In genomic region chr7:7959979-7960670, GRCh38 we compare ENCODE assay signal across 1 cellular context.
TF ChIP-seq lines count a peak whose summit lies in the region.

No MANE protein-coding gene starts in this region.

TF ChIP-seq in GM12878, 131 proteins besides CTCF, POLR2A, EP300 and RAD21 (continued from another document and continues in another):
- no peak for TF ChIP-seq CUX1 (IDR thresholded peaks at IDR 0.05; ENCODE audit: insufficient replicate concordance, low read depth, low read length)
- no peak for TF ChIP-seq BRCA1 (IDR thresholded peaks at IDR 0.05; ENCODE audit: low read depth, low read length)
- TF ChIP-seq, protein P1, sequence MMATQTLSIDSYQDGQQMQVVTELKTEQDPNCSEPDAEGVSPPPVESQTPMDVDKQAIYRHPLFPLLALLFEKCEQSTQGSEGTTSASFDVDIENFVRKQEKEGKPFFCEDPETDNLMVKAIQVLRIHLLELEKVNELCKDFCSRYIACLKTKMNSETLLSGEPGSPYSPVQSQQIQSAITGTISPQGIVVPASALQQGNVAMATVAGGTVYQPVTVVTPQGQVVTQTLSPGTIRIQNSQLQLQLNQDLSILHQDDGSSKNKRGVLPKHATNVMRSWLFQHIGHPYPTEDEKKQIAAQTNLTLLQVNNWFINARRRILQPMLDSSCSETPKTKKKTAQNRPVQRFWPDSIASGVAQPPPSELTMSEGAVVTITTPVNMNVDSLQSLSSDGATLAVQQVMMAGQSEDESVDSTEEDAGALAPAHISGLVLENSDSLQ (IDR thresholded peaks at IDR 0.05), result no peak
- TF ChIP-seq NRF1 (conservative IDR thresholded peaks at IDR 0.05; ENCODE audit: low read depth, low read length), result no peak
- no peak for TF ChIP-seq RCOR1 (conservative IDR thresholded peaks at IDR 0.05; ENCODE audit: low read depth, low read length)
- peak; percentile 80; the same call in 1 of the 2 replicates for TF ChIP-seq MEF2A (IDR thresholded peaks at IDR 0.05; ENCODE audit: insufficient read depth, low read depth, low read length)
- no peak for TF ChIP-seq SIN3A (IDR thresholded peaks at IDR 0.05; ENCODE audit: low read depth, low read length)
- 0 out of 2 replicates have a peak, but pooled peaks have one; percentile 24 for TF ChIP-seq CBFB (IDR thresholded peaks at IDR 0.05; ENCODE audit: low read depth)
- TF ChIP-seq ELK1 (IDR thresholded peaks at IDR 0.05; ENCODE audit: low read depth, low read length), result no peak
- no peak for TF ChIP-seq SIX5 (IDR thresholded peaks at IDR 0.05; ENCODE audit: low read depth, low read length, severe bottlenecking)
- TF ChIP-seq SREBF1 (IDR thresholded peaks at IDR 0.05; ENCODE audit: low read length), result no peak
- no peak for TF ChIP-seq TCF7 (IDR thresholded peaks at IDR 0.05; ENCODE audit: borderline replicate concordance)
- TF ChIP-seq TCF3 (IDR thresholded peaks at IDR 0.05; ENCODE audit: borderline replicate concordance, insufficient read depth, low read depth, low read length), result peak; percentile 72; the same call in 1 of the 2 replicates
- TF ChIP-seq IKZF1 (conservative IDR thresholded peaks at IDR 0.05), result peak; percentile 76
- TF ChIP-seq, protein P2, sequence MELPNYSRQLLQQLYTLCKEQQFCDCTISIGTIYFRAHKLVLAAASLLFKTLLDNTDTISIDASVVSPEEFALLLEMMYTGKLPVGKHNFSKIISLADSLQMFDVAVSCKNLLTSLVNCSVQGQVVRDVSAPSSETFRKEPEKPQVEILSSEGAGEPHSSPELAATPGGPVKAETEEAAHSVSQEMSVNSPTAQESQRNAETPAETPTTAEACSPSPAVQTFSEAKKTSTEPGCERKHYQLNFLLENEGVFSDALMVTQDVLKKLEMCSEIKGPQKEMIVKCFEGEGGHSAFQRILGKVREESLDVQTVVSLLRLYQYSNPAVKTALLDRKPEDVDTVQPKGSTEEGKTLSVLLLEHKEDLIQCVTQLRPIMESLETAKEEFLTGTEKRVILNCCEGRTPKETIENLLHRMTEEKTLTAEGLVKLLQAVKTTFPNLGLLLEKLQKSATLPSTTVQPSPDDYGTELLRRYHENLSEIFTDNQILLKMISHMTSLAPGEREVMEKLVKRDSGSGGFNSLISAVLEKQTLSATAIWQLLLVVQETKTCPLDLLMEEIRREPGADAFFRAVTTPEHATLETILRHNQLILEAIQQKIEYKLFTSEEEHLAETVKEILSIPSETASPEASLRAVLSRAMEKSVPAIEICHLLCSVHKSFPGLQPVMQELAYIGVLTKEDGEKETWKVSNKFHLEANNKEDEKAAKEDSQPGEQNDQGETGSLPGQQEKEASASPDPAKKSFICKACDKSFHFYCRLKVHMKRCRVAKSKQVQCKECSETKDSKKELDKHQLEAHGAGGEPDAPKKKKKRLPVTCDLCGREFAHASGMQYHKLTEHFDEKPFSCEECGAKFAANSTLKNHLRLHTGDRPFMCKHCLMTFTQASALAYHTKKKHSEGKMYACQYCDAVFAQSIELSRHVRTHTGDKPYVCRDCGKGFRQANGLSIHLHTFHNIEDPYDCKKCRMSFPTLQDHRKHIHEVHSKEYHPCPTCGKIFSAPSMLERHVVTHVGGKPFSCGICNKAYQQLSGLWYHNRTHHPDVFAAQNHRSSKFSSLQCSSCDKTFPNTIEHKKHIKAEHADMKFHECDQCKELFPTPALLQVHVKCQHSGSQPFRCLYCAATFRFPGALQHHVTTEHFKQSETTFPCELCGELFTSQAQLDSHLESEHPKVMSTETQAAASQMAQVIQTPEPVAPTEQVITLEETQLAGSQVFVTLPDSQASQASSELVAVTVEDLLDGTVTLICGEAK (IDR thresholded peaks at IDR 0.05; ENCODE audit: borderline replicate concordance), result no peak
- no peak for TF ChIP-seq BCLAF1 (IDR thresholded peaks at IDR 0.05)
- no peak for TF ChIP-seq SMAD1 (IDR thresholded peaks at IDR 0.05; ENCODE audit: low read depth, partially characterized antibody)
- no peak for TF ChIP-seq SMAD5 (IDR thresholded peaks at IDR 0.05; ENCODE audit: low read depth)
- peak; percentile 51 for TF ChIP-seq MEF2B (IDR thresholded peaks at IDR 0.05; ENCODE audit: partially characterized antibody, poor library complexity, severe bottlenecking)
- TF ChIP-seq GABPA (IDR thresholded peaks at IDR 0.05; ENCODE audit: low read depth), result 0 out of 2 replicates have a peak, but pooled peaks have one; percentile 34
- TF ChIP-seq PAX5 (IDR thresholded peaks at IDR 0.05; ENCODE audit: borderline replicate concordance, low read depth, low read length), result peak; percentile 64; the same call in 1 of the 2 replicates
- no peak for TF ChIP-seq PRDM15 (CRISPR knock-in tag; IDR thresholded peaks at IDR 0.05)
- TF ChIP-seq, protein P3, sequence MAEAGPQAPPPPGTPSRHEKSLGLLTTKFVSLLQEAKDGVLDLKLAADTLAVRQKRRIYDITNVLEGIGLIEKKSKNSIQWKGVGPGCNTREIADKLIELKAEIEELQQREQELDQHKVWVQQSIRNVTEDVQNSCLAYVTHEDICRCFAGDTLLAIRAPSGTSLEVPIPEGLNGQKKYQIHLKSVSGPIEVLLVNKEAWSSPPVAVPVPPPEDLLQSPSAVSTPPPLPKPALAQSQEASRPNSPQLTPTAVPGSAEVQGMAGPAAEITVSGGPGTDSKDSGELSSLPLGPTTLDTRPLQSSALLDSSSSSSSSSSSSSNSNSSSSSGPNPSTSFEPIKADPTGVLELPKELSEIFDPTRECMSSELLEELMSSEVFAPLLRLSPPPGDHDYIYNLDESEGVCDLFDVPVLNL (IDR thresholded peaks at IDR 0.05; ENCODE audit: low read depth, low read length), result no peak
- peak; percentile 53 for TF ChIP-seq NR2F1 (conservative IDR thresholded peaks at IDR 0.05)
- no peak for TF ChIP-seq ZNF592 (IDR thresholded peaks at IDR 0.05)
- TF ChIP-seq POLR2AphosphoS2 (IDR thresholded peaks at IDR 0.05; ENCODE audit: low read depth, low read length), result no peak
- TF ChIP-seq HCFC1 (IDR thresholded peaks at IDR 0.05; ENCODE audit: low read length), result no peak
- peak; percentile 92 for TF ChIP-seq IRF4 (IDR thresholded peaks at IDR 0.05; ENCODE audit: low read depth, low read length)
- no peak for TF ChIP-seq ZZZ3 (IDR thresholded peaks at IDR 0.05; ENCODE audit: control insufficient read depth, insufficient read length, low read depth)
- TF ChIP-seq YBX1 (IDR thresholded peaks at IDR 0.05), result no peak
- no peak for TF ChIP-seq NR2C1 (IDR thresholded peaks at IDR 0.05)
- TF ChIP-seq BMI1 (IDR thresholded peaks at IDR 0.05; ENCODE audit: borderline replicate concordance), result no peak
